Comparison of ENCODE assay signal across 8 cellular contexts in the genomic region with DNA sequence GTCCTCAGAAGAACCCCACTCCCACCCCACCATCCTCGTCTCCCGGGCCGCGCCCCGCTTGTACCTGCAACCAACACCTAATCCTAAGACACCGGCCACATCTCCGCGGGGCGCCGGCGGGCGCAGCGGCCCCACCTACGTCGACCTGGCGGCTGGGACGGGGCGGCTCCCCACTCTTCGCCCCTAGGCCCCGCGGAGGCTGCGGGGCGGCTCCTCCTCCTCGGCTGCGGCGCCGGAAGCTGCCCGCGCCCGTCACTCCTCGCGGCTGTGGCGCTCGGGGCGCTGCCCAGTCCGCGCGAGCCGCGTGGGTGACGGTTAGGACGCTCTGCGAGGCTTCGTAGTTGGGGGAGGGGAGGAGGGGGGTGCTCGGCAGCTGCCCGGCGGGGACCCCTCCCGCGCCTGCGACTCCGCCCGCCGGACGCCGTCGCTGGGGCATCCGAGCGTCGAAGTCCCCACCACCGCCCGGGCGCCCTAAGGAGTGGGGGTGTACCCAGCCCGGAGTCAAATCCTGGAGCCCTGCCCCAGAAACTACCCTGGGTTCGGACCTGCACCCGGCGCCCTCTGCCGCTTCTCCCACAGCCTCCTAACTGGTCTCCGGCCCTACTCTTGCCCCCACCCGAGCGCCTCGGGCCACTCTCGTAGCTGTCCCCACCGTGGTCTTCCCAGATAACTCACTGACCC. TPM values are rescaled to one million over a fixed set of nuclear protein-coding genes. Genes with fewer than 3 reads are reported as not detected.
DNase-seq lines count a peak whose midpoint lies in the region; ATAC-seq, FAIRE-seq and TF ChIP-seq lines count a peak whose summit lies in the region.

TSS of gene CCDC158 (minus strand) at position 241 of the 681 bp plus-strand sequence. CDS start 17,934 bp downstream, outside the sequence.

- no peaks in the 10 kb centered on the region for H3K36me3 ChIP-seq in liver (ENCODE audit: control insufficient read depth in 4 of 4, insufficient read depth in 3 of 4, low read depth in 1 of 4, low read length in 3 of 4)
- H3K36me3 ChIP-seq in HepG2 (replicated peaks in 1 of 2; ENCODE audit: control insufficient read depth in 1 of 2, insufficient read depth in 2 of 2, low read length in 2 of 2), result no peaks in the 10 kb centered on the region
- H3K36me3 ChIP-seq in bronchial epithelial cell (ENCODE audit: control insufficient read depth, insufficient read depth, low read length), result no peaks in the 10 kb centered on the region
- no peaks in the 10 kb centered on the region for H3K36me3 ChIP-seq in mucosa of descending colon (ENCODE audit: low read depth)
- no peaks in the 10 kb centered on the region for H3K36me3 ChIP-seq in aorta (ENCODE audit: control insufficient read depth in 1 of 2, insufficient read depth in 2 of 2, low read length in 1 of 2)

- H3K9me3 ChIP-seq in liver (ENCODE audit: control insufficient read depth in 4 of 4, low read length in 3 of 4), result no peaks in the 10 kb centered on the region
- no peaks in the 10 kb centered on the region for H3K9me3 ChIP-seq in HepG2 (ENCODE audit: low read length)
- no peaks in the 10 kb centered on the region for H3K9me3 ChIP-seq in mucosa of descending colon
- H3K9me3 ChIP-seq in aorta (ENCODE audit: control insufficient read depth, low read length), result no peaks in the 10 kb centered on the region

- intact Hi-C loops in HepG2 (cut with micrococcal nuclease; ENCODE audit: unreplicated experiment) (no loop called here), mucosa of descending colon (cut with DNase I, micrococcal nuclease) (no loop called here), aorta (cut with DNase I) (loop anchor here in 1 of 2 donors (2.0 kb wide), 1 partner anchor 114 kb away; the partner anchor contains the start of gene STBD1)

- CTCF ChIA-PET in HepG2 (lab: Yijun Ruan, JAX; ENCODE audit: low intra/inter-chr PET ratio, low total read pairs), result no interaction called here

- H3K4me1 ChIP-seq in liver (ENCODE audit: control insufficient read depth in 4 of 4, insufficient read depth in 4 of 4, low read length in 3 of 4), result peaks cover 0 to 5% (median 1%) of the 10 kb centered on the region in 4 donors
- no peaks in the 10 kb centered on the region for H3K4me1 ChIP-seq in HepG2 (ENCODE audit: insufficient read depth, low read length)
- peaks cover 2% of the 10 kb centered on the region for H3K4me1 ChIP-seq in mucosa of descending colon (ENCODE audit: low read depth)
- H3K4me1 ChIP-seq in aorta (ENCODE audit: control insufficient read depth in 1 of 2, insufficient read depth in 2 of 2, low read length in 2 of 2), result no peaks in the 10 kb centered on the region

- in situ Hi-C loops in HepG2 (cut with HindIII; ENCODE audit: extremely low pct_ligation_motif_present, low pct_unique_long_range_greater_than_20kb), result no loop called here

- H3K4me3 ChIP-seq in liver (ENCODE audit: low read depth in 1 of 3, low read length in 3 of 3) (peak within 1 kb of the TSS; percentile 33 to 81 (median 56)), HepG2 (replicated peaks in 1 of 3; ENCODE audit: insufficient read depth in 1 of 3, low read depth in 2 of 3, low read length in 3 of 3) (no peak within 1 kb of the TSS), bronchial epithelial cell (ENCODE audit: low read depth, low read length) (peak within 1 kb of the TSS; percentile 53), mucosa of descending colon (peak within 1 kb of the TSS; percentile 9), aorta (ENCODE audit: low read length in 2 of 2) (peak within 1 kb of the TSS; percentile 65 to 82)

- 4% methylated on average over 73 of the region's 73 CpGs for WGBS in liver
- WGBS in HepG2 (ENCODE audit: low lambda C conversion rate), result 90% methylated on average over 51 of the region's 73 CpGs
- WGBS in aorta, 2 donors, result 2 to 5% methylated on average over 71 to 73 of the region's 73 CpGs

- TF ChIP-seq POLR2A in HepG2 (IDR thresholded peaks at IDR 0.05; ENCODE audit: insufficient read depth in 1 of 2, low read depth in 2 of 2, low read length in 2 of 2), result no peak

- no peaks in the 10 kb centered on the region for H3K79me2 ChIP-seq in HepG2 (ENCODE audit: insufficient read depth, low read length)

- no TSS peak for BruUV-seq in HepG2 (replicated peaks; lab: Mats Ljungman, UMichigan)

- FAIRE-seq in HepG2 (lab: Jason Lieb, UNC) (no peak), bronchial epithelial cell (lab: Jason Lieb, UNC) (no peak)

- no peak for ATAC-seq in HepG2
- ATAC-seq in mucosa of descending colon, result peak; percentile 82
- peak; percentile 91 for ATAC-seq in aorta (ENCODE audit: low FRiP score)

- H4K20me1 ChIP-seq in HepG2 (ENCODE audit: insufficient read depth, low read length), result no peaks in the 10 kb centered on the region

- TF ChIP-seq CTCF in liver (IDR thresholded peaks at IDR 0.05; ENCODE audit: low read depth, low read length, missing input control) (no peak), HepG2 (CRISPR knock-in tag; IDR thresholded peaks at IDR 0.05) (no peak), bronchial epithelial cell (IDR thresholded peaks at IDR 0.05; ENCODE audit: insufficient read depth, low read length, severe bottlenecking) (no peak), mucosa of descending colon (IDR thresholded peaks at IDR 0.05) (no peak)

- no peak within 1 kb of the TSS for H2AFZ ChIP-seq in HepG2 (ENCODE audit: low read length)

- no peak for TF ChIP-seq EP300 in HepG2 (IDR thresholded peaks at IDR 0.05; ENCODE audit: low read depth in 2 of 2, low read length in 2 of 2)
- TF ChIP-seq EP300 in HepG2 (CRISPR knock-in tag; IDR thresholded peaks at IDR 0.05; ENCODE audit: borderline replicate concordance), result no peak

- POLR2A ChIA-PET in HepG2 (lab: Yijun Ruan, JAX), result no interaction called here

- H3K9ac ChIP-seq in liver (ENCODE audit: low read depth in 1 of 2, low read length in 2 of 2), result no peak within 1 kb of the TSS
- no peak within 1 kb of the TSS for H3K9ac ChIP-seq in HepG2 (ENCODE audit: insufficient read depth, low read depth, low read length)

- H3K4me2 ChIP-seq in HepG2 (ENCODE audit: low read depth, low read length), result no peak within 1 kb of the TSS

- TF ChIP-seq RAD21 in liver (IDR thresholded peaks at IDR 0.05), result no peak
- no peak for TF ChIP-seq RAD21 in HepG2 (CRISPR knock-in tag; IDR thresholded peaks at IDR 0.05)

- no peaks in the 10 kb centered on the region for H3K27me3 ChIP-seq in liver (ENCODE audit: control insufficient read depth in 4 of 4, insufficient read depth in 4 of 4, low read length in 3 of 4)
- no peaks in the 10 kb centered on the region for H3K27me3 ChIP-seq in HepG2 (ENCODE audit: control insufficient read depth in 1 of 2, insufficient read depth in 2 of 2, low read length in 2 of 2)
- H3K27me3 ChIP-seq in bronchial epithelial cell (ENCODE audit: control insufficient read depth, insufficient read depth, low read length), result no peaks in the 10 kb centered on the region
- no peaks in the 10 kb centered on the region for H3K27me3 ChIP-seq in aorta (ENCODE audit: control insufficient read depth in 1 of 2, insufficient read depth in 2 of 2, low read length in 1 of 2)

- DNase-seq in HepG2 (ENCODE audit: low spot score), result no peak
- DNase-seq in bronchial epithelial cell (ENCODE audit: low read depth), result no peak
- DNase-seq in mucosa of descending colon, result peak in 2 of 3 donors; percentile 10 to 56
- DNase-seq in aorta, result peak; percentile 50 to 83
- no peak for DNase-seq in RKO (ENCODE audit: low spot score)
- DNase-seq in Ammon's horn (ENCODE audit: low spot score), result no peak
- no peak for DNase-seq in inferior parietal cortex (ENCODE audit: extremely low spot score)

- H3K27ac ChIP-seq in liver (ENCODE audit: low read depth in 1 of 2, low read length in 2 of 2) (peak within 1 kb of the TSS; percentile 15 to 20), HepG2 (ENCODE audit: extremely low read length, insufficient read depth, low read length) (no peak within 1 kb of the TSS), aorta (ENCODE audit: low read depth in 1 of 2, low read length in 2 of 2) (no peak within 1 kb of the TSS)

TF ChIP-seq in liver, 16 proteins besides CTCF, POLR2A, EP300 and RAD21 (continues in another document):
- no peak for TF ChIP-seq HNF4G (IDR thresholded peaks at IDR 0.05)

TF ChIP-seq in HepG2, 621 proteins besides CTCF, POLR2A, EP300 and RAD21 (continues in another document):
- TF ChIP-seq ZNF282 (IDR thresholded peaks at IDR 0.05; ENCODE audit: partially characterized antibody) (no peak), MXD3 (CRISPR knock-in tag; IDR thresholded peaks at IDR 0.05) (no peak), KDM3A (CRISPR knock-in tag; IDR thresholded peaks at IDR 0.05; ENCODE audit: low read depth) (no peak)

RNA-seq across cellular contexts. Expression of gene CCDC158, which starts in this region (rescaled TPM):
- total RNA-seq in liver (1 to 10 TPM in 1 of 2 donors, under 1 TPM in 1; 0.28 to 4.0 TPM), HepG2 (2016; rRNA removed; fragmentation: Illumina TruSeq; extraction: Trizol) (not detected in 2 replicates), bronchial epithelial cell (under 0.01 and 0.13 TPM in 2 replicates), mucosa of descending colon (under 1 TPM in 1 of 3 donors, not detected in 2; 0.82 TPM), aorta (1 to 10 TPM; 1.6 to 1.9 TPM)
- polyA plus RNA-seq in liver (1 to 10 TPM in 1 of 2 donors, under 1 TPM in 1; 0.44 to 1.8 TPM), HepG2 (2011; rRNA removed) (not detected in 2 replicates), aorta (1 to 10 TPM in 1 of 2 donors, under 1 TPM in 1; 0.63 to 1.2 TPM)
- not detected in 2 replicates for total RNA-seq in HepG2 (2016; cell fraction: cytosol; rRNA removed; fragmentation: Illumina TruSeq; extraction: Trizol; ENCODE audit: low read depth)
- total RNA-seq in HepG2 (2016; cell fraction: insoluble cytoplasmic fraction; rRNA removed; fragmentation: Illumina TruSeq; extraction: Trizol), result not detected in 2 replicates
- not detected in 2 replicates for total RNA-seq in HepG2 (2016; cell fraction: membrane; rRNA removed; fragmentation: Illumina TruSeq; extraction: Trizol)
- not detected in 2 replicates for total RNA-seq in HepG2 (2016; cell fraction: nucleus; rRNA removed; fragmentation: Illumina TruSeq; extraction: Trizol)
- not detected in 2 replicates for polyA plus RNA-seq in HepG2 (2011; cell fraction: cytosol; rRNA removed)
- not detected in 2 replicates for polyA plus RNA-seq in HepG2 (2011; cell fraction: nucleus; rRNA removed)
- not detected in 2 replicates for polyA plus RNA-seq in HepG2 (2012)
- polyA plus RNA-seq in HepG2 (2016; cell fraction: cytosol; fragmentation: Illumina TruSeq; extraction: Trizol; ENCODE audit: low read depth), result not detected in 2 replicates
- not detected in 2 replicates for polyA plus RNA-seq in HepG2 (2016; cell fraction: insoluble cytoplasmic fraction; fragmentation: Illumina TruSeq; extraction: Trizol; ENCODE audit: low read depth)
- polyA plus RNA-seq in HepG2 (2016; cell fraction: membrane; fragmentation: Illumina TruSeq; extraction: Trizol; ENCODE audit: low read depth), result not detected in 2 replicates
- polyA plus RNA-seq in HepG2 (2016; cell fraction: nucleus; fragmentation: Illumina TruSeq; extraction: Trizol; ENCODE audit: insufficient read depth, low read depth), result not detected in 2 replicates
- polyA minus RNA-seq in HepG2 (2011; rRNA and poly(A)+ RNA removed; ENCODE audit: low replicate concordance), result 0.07 TPM in 1 of 2 replicates, not detected in the other
- polyA minus RNA-seq in HepG2 (2011; cell fraction: cytosol; rRNA and poly(A)+ RNA removed), result not detected in 2 replicates
- not detected in 2 replicates for polyA minus RNA-seq in HepG2 (2011; cell fraction: nucleus; rRNA and poly(A)+ RNA removed)

Comparison
In these comparisons a context has a peak if more than half of its experiments do, and no peak if none do; other contexts are left out.
1. H3K27ac ChIP-seq: peak in liver (2 of 2); none in HepG2 (single experiment) and aorta (0 of 2).
2. H3K4me3 ChIP-seq: peak in liver (3 of 3), bronchial epithelial cell (single experiment) and aorta (2 of 2); none in HepG2 (0 of 3).
3. Peak in DNase-seq, ATAC-seq and H3K4me3 ChIP-seq in mucosa of descending colon; RNA of the gene not detected or under 1 TPM.
4. DNase-seq: peak in aorta (2 of 2); none in HepG2 (single experiment), bronchial epithelial cell (single experiment), RKO (single experiment), Ammon's horn (single experiment) and inferior parietal cortex (single experiment).